8 cellular contexts compared by ENCODE assay signal in the genomic region with DNA sequence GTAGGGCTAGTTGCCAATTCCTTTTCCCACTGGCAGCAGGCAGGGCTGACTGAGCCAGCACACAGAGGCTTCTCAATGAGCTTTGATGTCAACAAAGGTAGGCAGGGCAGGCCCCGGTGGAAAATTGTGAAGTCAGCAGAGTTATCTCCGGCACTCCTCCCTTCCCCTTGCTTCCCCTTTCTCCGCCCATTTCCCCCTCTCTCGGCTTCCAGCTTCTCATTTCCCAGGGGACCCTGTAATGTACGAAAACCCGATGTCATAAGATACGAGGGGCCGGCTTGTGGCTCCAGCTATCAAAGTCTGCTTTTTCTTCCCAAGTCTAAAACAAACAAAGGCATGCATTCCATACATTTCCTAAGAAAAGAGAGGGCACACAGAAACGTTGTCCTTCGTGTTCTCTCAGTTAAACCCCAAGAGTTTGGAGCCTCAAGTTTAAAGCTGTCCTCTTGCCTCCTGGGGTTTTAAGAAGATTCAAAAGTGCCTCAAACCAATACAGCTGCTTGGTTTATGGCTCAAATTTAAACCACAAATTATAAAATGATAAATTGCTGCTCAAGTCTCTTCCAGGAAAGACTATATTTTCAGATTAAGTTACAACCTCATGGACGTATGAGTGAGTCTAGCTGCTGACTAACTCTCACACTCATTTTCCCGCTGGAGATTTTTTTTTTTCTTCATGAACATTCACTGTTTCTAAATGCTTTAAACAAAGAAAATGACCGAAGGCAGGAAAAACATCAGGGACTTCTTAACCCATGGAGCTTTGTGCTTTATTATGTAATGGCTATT. TPM values are rescaled to one million over a fixed set of nuclear protein-coding genes. Genes with fewer than 3 reads are reported as not detected.
DNase-seq lines count a peak whose midpoint lies in the region; ATAC-seq and TF ChIP-seq lines count a peak whose summit lies in the region.

No MANE protein-coding gene starts in this region.

- H3K9me3 ChIP-seq in OCI-LY3 (ENCODE audit: insufficient read depth, low read length) (no peaks in the 10 kb centered on the region), right atrium auricular region (no peaks in the 10 kb centered on the region)

- H3K27me3 ChIP-seq in HL-60 (ENCODE audit: insufficient read depth, poor library complexity, severe bottlenecking) (no peaks in the 10 kb centered on the region), OCI-LY3 (ENCODE audit: low read depth, low read length) (0 out of 2 replicates have a peak, but pooled peaks cover 4% of the 10 kb centered on the region), right atrium auricular region (no peaks in the 10 kb centered on the region)

- H3K4me1 ChIP-seq in OCI-LY3 (ENCODE audit: low read length), result peaks cover 15% of the 10 kb centered on the region
- peaks cover 0 to 47% of the 10 kb centered on the region in 2 donors for H3K4me1 ChIP-seq in right atrium auricular region

- H3K4me3 ChIP-seq in AG10803 (ENCODE audit: low read length), result peak overlapping the region; percentile 48
- H3K4me3 ChIP-seq in HL-60 (replicated peaks; ENCODE audit: insufficient read depth, low read length), result 0 out of 2 replicates have a peak overlapping the region, but pooled peaks have one; percentile 11
- peak overlapping the region; percentile 6 for H3K4me3 ChIP-seq in OCI-LY3 (ENCODE audit: low read length)
- peak overlapping the region in 1 of 2 donors; percentile 8 for H3K4me3 ChIP-seq in right atrium auricular region

- 0 out of 2 replicates have a peak overlapping the region, but pooled peaks have one; percentile 4 for H3K27ac ChIP-seq in HL-60 (replicated peaks)
- H3K27ac ChIP-seq in OCI-LY3 (ENCODE audit: low read length), result no peak overlapping the region
- peak overlapping the region; percentile 70 for H3K27ac ChIP-seq in right atrium auricular region

- DNase-seq in AG10803 (ENCODE audit: low read depth) (peak; percentile 87), HL-60 (ENCODE audit: low read depth in 1 of 2, low spot score in 1 of 2) (peak in 1 of 2 experiments; percentile 56), amniotic stem cell (lab: John Stamatoyannopoulos, UW) (peak; percentile 54), right atrium auricular region (ENCODE audit: low spot score) (peak; percentile 72), renal cortical epithelial cell (ENCODE audit: low read depth) (peak; percentile 64), 8988T (no peak)

- no peaks in the 10 kb centered on the region for H3K79me2 ChIP-seq in OCI-LY3 (ENCODE audit: low read length)

- no peaks in the 10 kb centered on the region for H3K36me3 ChIP-seq in OCI-LY3 (replicated peaks; ENCODE audit: low read depth, low read length)
- no peaks in the 10 kb centered on the region for H3K36me3 ChIP-seq in right atrium auricular region

- TF ChIP-seq CTCF in AG10803 (conservative IDR thresholded peaks at IDR 0.05; ENCODE audit: low read length) (no peak), HL-60 (IDR thresholded peaks at IDR 0.05; ENCODE audit: insufficient read depth, low read length) (no peak), OCI-LY3 (IDR thresholded peaks at IDR 0.05; ENCODE audit: low read depth, low read length) (no peak), right atrium auricular region (IDR thresholded peaks at IDR 0.05) (no peak)

- H3K9ac ChIP-seq in OCI-LY3 (ENCODE audit: low read length), result no peak overlapping the region

- no peaks in the 10 kb centered on the region for H4K20me1 ChIP-seq in OCI-LY3 (ENCODE audit: insufficient read depth, low read length)

- H2AFZ ChIP-seq in OCI-LY3 (ENCODE audit: low read depth, low read length), result peak overlapping the region; percentile 10; the same call in 1 of the 2 replicates

- ATAC-seq in GM19455 (IDR thresholded peaks at IDR 0.05; ENCODE audit: unreplicated experiment), result no peak

- peak overlapping the region; percentile 51 for H3K4me2 ChIP-seq in OCI-LY3 (ENCODE audit: low read length)

RNA-seq across cellular contexts. Expression of a gene that starts 27.3 kb away (rescaled TPM):
- 1 to 10 TPM; 4.4 to 9.3 TPM for total RNA-seq in right atrium auricular region
- 36.5 and 45.6 TPM in 2 replicates for total RNA-seq in renal cortical epithelial cell
